Comparison of ENCODE assay signal across 8 cellular contexts in the genomic region with DNA sequence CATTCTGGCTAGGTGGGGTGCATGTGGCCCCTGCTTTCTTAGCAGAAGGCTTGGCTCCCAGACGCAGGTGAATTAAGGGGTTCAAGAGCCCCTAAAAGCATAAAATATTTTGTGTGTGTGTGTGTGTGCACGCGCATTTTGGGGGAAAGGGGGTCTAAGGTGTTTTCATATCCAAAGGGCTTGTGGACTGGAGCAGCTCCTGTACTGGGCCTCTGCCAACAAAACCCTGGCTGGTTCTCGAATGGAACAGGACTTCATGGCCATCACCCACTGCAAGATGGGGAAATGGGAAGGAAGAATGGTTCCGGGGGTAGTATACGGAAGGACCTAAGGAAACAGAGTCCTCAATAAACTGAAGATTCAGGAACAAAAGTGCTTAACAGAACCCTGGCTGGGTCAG. TPM values are rescaled to one million over a fixed set of nuclear protein-coding genes. Genes with fewer than 3 reads are reported as not detected.
DNase-seq lines count a peak whose midpoint lies in the region; ATAC-seq and TF ChIP-seq lines count a peak whose summit lies in the region.
"Had no signal": no experiment of that assay in that cellular context is flagged by ENCODE, and none has a peak within 500 bp of the region (broad histone marks: within the 10 kb centered on the region; RNA-seq: fewer than 3 reads in every experiment).

No MANE protein-coding gene starts in this region.

- DNase-seq in heart left ventricle (peak in 2 of 5 donors; percentile 27), cardiac septum (ENCODE audit: low spot score) (no peak), right atrium auricular region (ENCODE audit: low spot score) (no peak), vagina (ENCODE audit: extremely low spot score in 2 of 2) (no peak), D341Med (ENCODE audit: low spot score) (no peak), SW480 (ENCODE audit: low spot score) (no peak)

- H3K27me3 ChIP-seq in heart left ventricle (no peaks in the 10 kb centered on the region), right atrium auricular region (no peaks in the 10 kb centered on the region), vagina (no peaks in the 10 kb centered on the region)

- H3K4me1 ChIP-seq in heart left ventricle (peaks cover 4 to 54% (median 32%) of the 10 kb centered on the region in 12 donors), right atrium auricular region (peaks cover 0 to 38% of the 10 kb centered on the region in 2 donors), vagina (peaks cover 36% of the 10 kb centered on the region)

- H3K9me3 ChIP-seq in heart left ventricle (no peaks in the 10 kb centered on the region), right atrium auricular region (no peaks in the 10 kb centered on the region), vagina (no peaks in the 10 kb centered on the region)

- H3K36me3 ChIP-seq in heart left ventricle: peaks cover 0 to 8% (median 0%) of the 10 kb centered on the region in 9 donors
- H3K36me3 ChIP-seq in right atrium auricular region: no peaks in the 10 kb centered on the region
- H3K36me3 ChIP-seq in vagina: peaks cover 0 to 10% of the 10 kb centered on the region in 2 donors

- 48 to 60% (median 52%) methylated on average over 6 of the region's 6 CpGs for WGBS in heart left ventricle, 4 donors

- intact Hi-C loops in heart left ventricle (cut with DNase I) (loop anchor here in 4 of 10 donors (1.0 to 5.0 kb wide), 5 partner anchors 15 to 168 kb away; a partner anchor contains a TSS), cardiac septum (cut with DNase I) (loop anchor here (2.0 kb wide), 2 partner anchors 21 to 41 kb away; a partner anchor contains a TSS), vagina (cut with DNase I) (no loop called here)

- TF ChIP-seq CTCF in heart left ventricle (IDR thresholded peaks at IDR 0.05): no peak
- no peak for TF ChIP-seq CTCF in right atrium auricular region (IDR thresholded peaks at IDR 0.05)
- TF ChIP-seq CTCF in vagina (IDR thresholded peaks at IDR 0.05): no peak

- TF ChIP-seq POLR2A in heart left ventricle (IDR thresholded peaks at IDR 0.05) (no peak), vagina (IDR thresholded peaks at IDR 0.05) (no peak)

- H3K4me3 ChIP-seq in heart left ventricle: peak overlapping the region in 1 of 12 donors; percentile 23
- H3K4me3 ChIP-seq in right atrium auricular region: no peak overlapping the region
- H3K4me3 ChIP-seq in vagina: no peak overlapping the region

- ATAC-seq in heart left ventricle: no peak

- H3K27ac ChIP-seq in heart left ventricle (peak overlapping the region in 10 of 12 donors; percentile 44 to 98 (median 96)), right atrium auricular region (peak overlapping the region; percentile 99), vagina (peak overlapping the region; percentile 99)

RNA-seq across cellular contexts. Expression of a gene that starts 3.9 kb away (rescaled TPM):
- total RNA-seq in heart left ventricle (10 to 100 TPM; 38.4 to 82.9 (median 67.2) TPM), cardiac septum (76.9 TPM), right atrium auricular region (10 to 100 TPM; 37.1 to 68.9 TPM), vagina (92.1 TPM)
- polyA plus RNA-seq in heart left ventricle: 10 to 100 TPM; 61.3 to 65.6 TPM

RNA-seq across cellular contexts. Expression of a gene that starts 9.5 kb away (rescaled TPM):
- 10 to 100 TPM in 6 of 9 donors, 1 to 10 TPM in 3; 4.6 to 30.9 (median 11.6) TPM for total RNA-seq in heart left ventricle
- 10 to 100 TPM; 10.4 to 22.1 TPM for polyA plus RNA-seq in heart left ventricle
- 29.7 TPM for total RNA-seq in cardiac septum
- total RNA-seq in right atrium auricular region: 10 to 100 TPM in 1 of 2 donors, 1 to 10 TPM in 1; 9.7 to 36.9 TPM
- 20.1 TPM for total RNA-seq in vagina

RNA-seq across cellular contexts. Expression of a gene that starts 19.2 kb away (rescaled TPM):
- 10 to 100 TPM in 5 of 9 donors, 1 to 10 TPM in 4; 8.2 to 15.1 (median 10.3) TPM for total RNA-seq in heart left ventricle
- polyA plus RNA-seq in heart left ventricle: 10 to 100 TPM; 14.8 to 15.3 TPM
- 13.3 TPM for total RNA-seq in cardiac septum
- 10 to 100 TPM in 1 of 2 donors, 1 to 10 TPM in 1; 8.4 to 15.6 TPM for total RNA-seq in right atrium auricular region
- 8.6 TPM for total RNA-seq in vagina

RNA-seq across cellular contexts. Expression of a gene that starts 19.8 kb away (rescaled TPM):
- total RNA-seq in heart left ventricle: not detected
- not detected for polyA plus RNA-seq in heart left ventricle
- not detected for total RNA-seq in cardiac septum
- not detected for total RNA-seq in right atrium auricular region
- not detected for total RNA-seq in vagina
- total RNA-seq: fibroblast of lung, lower leg skin had no signal
- polyA plus RNA-seq: fibroblast of lung had no signal

RNA-seq across cellular contexts. Expression of a gene that starts 20.0 kb away (rescaled TPM):
- total RNA-seq in heart left ventricle: 100 to 1,000 TPM; 108 to 394 (median 167) TPM
- polyA plus RNA-seq in heart left ventricle: 100 to 1,000 TPM; 258 to 460 TPM
- total RNA-seq in cardiac septum: 162 TPM
- 100 to 1,000 TPM; 398 to 533 TPM for total RNA-seq in right atrium auricular region
- total RNA-seq in vagina: 760 TPM
